In the genomic region with DNA sequence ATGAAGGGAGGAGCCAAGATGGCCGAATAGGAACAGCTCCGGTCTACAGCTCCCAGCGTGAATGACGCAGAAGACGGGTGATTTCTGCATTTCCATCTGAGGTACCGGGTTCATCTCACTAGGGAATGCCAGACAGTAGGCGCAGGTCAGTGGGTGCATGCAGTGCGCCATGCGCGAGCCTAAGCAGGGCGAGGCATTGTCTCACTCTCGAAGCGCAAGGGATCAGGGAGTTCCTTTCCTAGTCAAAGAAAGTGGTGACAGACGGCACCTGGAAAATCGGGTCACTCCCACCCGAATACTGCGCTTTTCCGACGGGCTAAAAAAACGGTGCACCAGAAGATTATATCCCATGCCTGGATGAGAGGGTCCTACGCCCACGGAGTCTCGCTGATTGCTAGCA, we compare ENCODE assay signal across 7 cellular contexts.
A peak's percentile ranks its signal among the peaks of the same experiment; 100 is the strongest.
DNase-seq lines count a peak whose midpoint lies in the region; ATAC-seq, FAIRE-seq and TF ChIP-seq lines count a peak whose summit lies in the region.
"Not testable (repeated sequence)": the region's sequence is repeated elsewhere in the genome, so short reads cannot be mapped to it uniquely, and the experiment has no call there.

No MANE protein-coding gene starts in this region.

- not testable (repeated sequence) for H3K27me3 Mint-ChIP-seq in H9 (ENCODE audit: low read depth)

- DNase-seq in DND-41; K562 (ENCODE audit: extremely low read depth in 1 of 4, low spot score in 3 of 4): not testable (repeated sequence)
- DNase-seq in H9 (peak; percentile 45), NCI-H1105 (lab: John Stamatoyannopoulos, UW) (peak; percentile 25), NCI-H69 (lab: John Stamatoyannopoulos, UW) (peak; percentile 34), spleen (peak; percentile 47)

- H4K5ac ChIP-seq in H9 (ENCODE audit: insufficient read length, low read depth, low read length): not testable (repeated sequence)

- not testable (repeated sequence) for TF ChIP-seq EP300 in K562 (IDR thresholded peaks at IDR 0.05; ENCODE audit: low read length)

- H2BK5ac ChIP-seq in H9 (ENCODE audit: insufficient read length, low read length): not testable (repeated sequence)

- not testable (repeated sequence) for H3K36me3 ChIP-seq in DND-41 (ENCODE audit: insufficient read depth, low read length); K562 (ENCODE audit: control insufficient read depth, insufficient read depth, low read length); iPS-20b (ENCODE audit: insufficient read depth, low read depth, low read length); spleen

- H2BK120ac ChIP-seq in H9 (ENCODE audit: low read depth, low read length, poor library complexity, severe bottlenecking): not testable (repeated sequence)

- not testable (repeated sequence) for H3K27me3 ChIP-seq in DND-41 (ENCODE audit: insufficient read depth, low read length, poor library complexity); H9 (ENCODE audit: insufficient read depth, low read length); K562 (ENCODE audit: control insufficient read depth in 2 of 2, insufficient read depth in 2 of 2, low read length in 2 of 2); iPS-20b (ENCODE audit: insufficient read depth, low read length); spleen (replicated peaks in 1 of 7)

- in situ Hi-C loops in K562 (cut with MboI): not testable (repeated sequence)

- not testable (repeated sequence) for H3K9me3 ChIP-seq in DND-41 (ENCODE audit: insufficient read depth, low read length, severe bottlenecking); H9 (ENCODE audit: control insufficient read depth, low read depth, low read length); K562 (replicated peaks; ENCODE audit: control insufficient read depth, insufficient read depth, low read depth, low read length); iPS-20b (ENCODE audit: insufficient read depth, low read depth, low read length)
- peaks cover 0 to 20% (median 2%) of the 10 kb centered on the region in 8 donors for H3K9me3 ChIP-seq in spleen

- H3K9me3 Mint-ChIP-seq in H9: not testable (repeated sequence)

- H3K27ac ChIP-seq in DND-41 (ENCODE audit: low read length): peak overlapping the region; percentile 4; the same call in 1 of the 2 replicates
- not testable (repeated sequence) for H3K27ac ChIP-seq in H9 (ENCODE audit: insufficient read length, low read depth, low read length); K562 (ENCODE audit: extremely low read depth, low read depth, low read length); iPS-20b (ENCODE audit: low read length); spleen

- not testable (repeated sequence) for H3K4me3 ChIP-seq in DND-41 (ENCODE audit: low read depth in 1 of 2, low read length in 2 of 2); K562; spleen
- H3K4me3 ChIP-seq in iPS-20b (ENCODE audit: low read length): peak overlapping the region; percentile 21; the same call in 1 of the 2 replicates

- H3K79me1 ChIP-seq in H9 (ENCODE audit: insufficient read depth, low read depth, low read length, poor library complexity, severe bottlenecking): not testable (repeated sequence)

- not testable (repeated sequence) for ATAC-seq in DND-41 (ENCODE audit: insufficient read depth, low read depth); K562

- H3T11ph ChIP-seq in H9 (ENCODE audit: low read length): not testable (repeated sequence)

- not testable (repeated sequence) for H2BK12ac ChIP-seq in H9 (ENCODE audit: insufficient read length, low read depth, low read length)

- not testable (repeated sequence) for H3K4me1 Mint-ChIP-seq in H9

- H2AFZ ChIP-seq in DND-41 (ENCODE audit: low read depth, low read length) (0 out of 2 replicates have a peak overlapping the region, but pooled peaks have one; percentile 1), H9 (ENCODE audit: low read length) (peak overlapping the region; percentile 52), K562 (ENCODE audit: low read depth, low read length) (0 out of 2 replicates have a peak overlapping the region, but pooled peaks have one; percentile 55)

- H4K8ac ChIP-seq in H9 (replicated peaks; ENCODE audit: insufficient read length, low read depth, low read length): not testable (repeated sequence)

- not testable (repeated sequence) for H3K14ac ChIP-seq in H9 (ENCODE audit: insufficient read depth, low read length)

- no CpG with 5 or more reads among the region's 23 CpGs for WGBS in H9 (ENCODE audit: extremely low coverage, insufficient read length, low lambda C conversion rate)
- 2% methylated on average over 19 of the region's 23 CpGs for WGBS in K562 (ENCODE audit: insufficient coverage, low coverage, missing lambda C conversion rate)
- WGBS in spleen, 5 donors: 89 to 93% (median 92%) methylated on average over 23 of the region's 23 CpGs

- not testable (repeated sequence) for H3K9ac ChIP-seq in DND-41 (ENCODE audit: low read depth, low read length); H9 (ENCODE audit: extremely low read depth, insufficient read length, low read length); K562 (ENCODE audit: insufficient read depth in 1 of 2, low read depth in 2 of 2, low read length in 2 of 2); iPS-20b (ENCODE audit: low read depth, low read length)

- POLR2A ChIA-PET in K562 (lab: Yijun Ruan, JAX): not testable (repeated sequence)

- H3K9me1 ChIP-seq in K562 (ENCODE audit: control insufficient read depth, insufficient read depth, low read length): not testable (repeated sequence)

- not testable (repeated sequence) for TF ChIP-seq CTCF in DND-41 (IDR thresholded peaks at IDR 0.05; ENCODE audit: borderline replicate concordance, extremely low read depth, low read length, poor library complexity, severe bottlenecking); H9 (conservative IDR thresholded peaks at IDR 0.05); K562 (IDR thresholded peaks at IDR 0.05 in 2 of 3, conservative IDR thresholded peaks at IDR 0.05 in 1 of 3; ENCODE audit: insufficient read depth in 2 of 3, low read depth in 1 of 3, low read length in 3 of 3); spleen (IDR thresholded peaks at IDR 0.05 in 8 of 11, conservative IDR thresholded peaks at IDR 0.05 in 3 of 11)

- not testable (repeated sequence) for H4K20me1 ChIP-seq in DND-41 (ENCODE audit: insufficient read depth, low read length); H9 (ENCODE audit: control insufficient read depth, insufficient read depth, insufficient read length); K562 (replicated peaks; ENCODE audit: control insufficient read depth, insufficient read depth, low read length)

- TF ChIP-seq RAD21 in K562 (CRISPR knock-in tag; conservative IDR thresholded peaks at IDR 0.05 in 1 of 2, IDR thresholded peaks at IDR 0.05 in 1 of 2): not testable (repeated sequence)

- H3K4ac ChIP-seq in H9 (ENCODE audit: low read depth, low read length): not testable (repeated sequence)

- CTCF ChIA-PET in K562 (lab: Yijun Ruan, JAX; ENCODE audit: low intra/inter-chr PET ratio): not testable (repeated sequence)

- H3K4me1 ChIP-seq in DND-41 (ENCODE audit: insufficient read depth, low read length); H9 (ENCODE audit: insufficient read depth, low read length); K562 (replicated peaks in 1 of 2; ENCODE audit: control insufficient read depth in 2 of 2, insufficient read depth in 2 of 2, low read length in 2 of 2); iPS-20b (ENCODE audit: insufficient read depth, low read length); spleen: not testable (repeated sequence)

- not testable (repeated sequence) for H3K4me2 ChIP-seq in DND-41 (ENCODE audit: insufficient read depth, low read length); H9 (ENCODE audit: insufficient read depth, insufficient read length, low read length)
- peak overlapping the region; percentile 18; the same call in 1 of the 2 replicates for H3K4me2 ChIP-seq in K562 (ENCODE audit: insufficient read depth, low read length)

- H3K27ac Mint-ChIP-seq in H9: peak overlapping the region in 1 of 3 experiments; percentile 66; a peak in 2 of 7 replicates

- BruUV-seq in K562 (replicated peaks; lab: Mats Ljungman, UMichigan): not testable (repeated sequence)

- FAIRE-seq in K562 (lab: Jason Lieb, UNC): not testable (repeated sequence)

- not testable (repeated sequence) for H4K91ac ChIP-seq in H9 (ENCODE audit: insufficient read length, low read depth, low read length)

- peak overlapping the region; percentile 47 for H3K18ac ChIP-seq in H9 (ENCODE audit: insufficient read length, low read depth, low read length)

- TF ChIP-seq POLR2A in K562 (conservative IDR thresholded peaks at IDR 0.05); spleen (IDR thresholded peaks at IDR 0.05): not testable (repeated sequence)

- H3K4me3 Mint-ChIP-seq in H9: peak overlapping the region in 1 of 2 experiments; percentile 48; a peak in 2 of 5 replicates

- intact Hi-C loops in K562 (cut with micrococcal nuclease); spleen (cut with DNase I; ENCODE audit: low total_unique reads): not testable (repeated sequence)

- not testable (repeated sequence) for H2BK20ac ChIP-seq in H9 (ENCODE audit: low read depth, low read length, poor library complexity, severe bottlenecking)

- not testable (repeated sequence) for H2AK5ac ChIP-seq in H9 (ENCODE audit: insufficient read length, low read length)

- H3K23ac ChIP-seq in H9 (ENCODE audit: insufficient read length, low read depth, low read length): not testable (repeated sequence)

- H3K56ac ChIP-seq in H9 (ENCODE audit: insufficient read length, low read depth, low read length): not testable (repeated sequence)

- H3K79me2 ChIP-seq in DND-41 (ENCODE audit: insufficient read depth, low read length); H9 (ENCODE audit: insufficient read depth, low read length); K562 (ENCODE audit: control insufficient read depth, insufficient read depth, low read length): not testable (repeated sequence)

- H3K36me3 Mint-ChIP-seq in H9 (ENCODE audit: insufficient read depth in 1 of 3, low read depth in 3 of 3): not testable (repeated sequence)

- not testable (repeated sequence) for H2BK15ac ChIP-seq in H9 (ENCODE audit: low read depth, low read length)

- H3K23me2 ChIP-seq in H9 (ENCODE audit: insufficient read length, low read depth, low read length, poor library complexity, severe bottlenecking): not testable (repeated sequence)

Comparison
In these comparisons a context has a peak if more than half of its experiments do, and no peak if none do; other contexts are left out.
1. H2AFZ ChIP-seq: peak in every context shown above with its lines; median percentile 55 in K562; 52 in H9; 1 in DND-41.